In the genomic region with DNA sequence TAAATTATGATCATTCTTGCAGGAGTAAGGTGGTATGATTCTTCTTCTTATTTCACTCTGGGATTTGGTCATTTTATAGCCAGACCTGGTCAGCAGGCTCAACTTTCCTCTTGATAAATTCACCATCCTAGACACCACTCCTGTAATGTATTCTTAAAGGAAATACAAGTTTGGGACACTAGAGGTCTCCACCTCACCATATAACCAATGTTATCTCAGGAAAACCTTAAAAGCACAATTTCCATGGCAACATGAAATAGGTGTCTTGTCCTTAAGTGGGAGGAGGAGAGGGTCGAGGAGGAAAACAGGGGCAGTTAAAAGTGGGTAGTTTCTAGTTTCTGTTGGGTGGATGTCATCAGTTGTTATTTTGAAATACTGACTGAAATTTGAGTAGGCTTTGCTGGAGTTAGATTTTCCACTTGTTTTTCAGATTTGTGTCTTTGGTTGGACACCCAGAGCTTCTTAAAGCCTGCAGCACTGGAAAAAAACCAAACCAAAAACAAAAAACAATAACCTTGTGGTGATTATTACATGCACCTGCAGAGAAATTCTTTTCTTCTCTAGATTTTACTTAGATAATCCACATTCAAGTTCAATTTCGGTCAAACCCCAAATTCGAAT, we compare ENCODE assay signal across 8 cellular contexts.
DNase-seq lines count a peak whose midpoint lies in the region; ATAC-seq, FAIRE-seq and TF ChIP-seq lines count a peak whose summit lies in the region.

No MANE protein-coding gene starts in this region.

- no peak for TF ChIP-seq EP300 in H1 (IDR thresholded peaks at IDR 0.05; ENCODE audit: borderline replicate concordance in 1 of 2, low read depth in 2 of 2, low read length in 2 of 2)

- CTCF ChIA-PET in CD8-positive, alpha-beta T cell (lab: Charles Lee): interaction anchor here (0.8 to 4.7 kb wide), 16 partner anchors 9 to 270 kb away, joined by 3 to 65 read pairs (median 4); no protein-coding TSS in a partner anchor
- CTCF ChIA-PET in PC-9 (lab: Charles Lee) (interaction anchor here (0.6 to 1.1 kb wide), 3 partner anchors 134 to 484 kb away, joined by 3 to 8 read pairs (median 4); no protein-coding TSS in a partner anchor), H1 (lab: Charles Lee; ENCODE audit: partially characterized antibody) (interaction anchor here (0.8 to 2.4 kb wide), 14 partner anchors 11 to 261 kb away, joined by 3 to 11 read pairs (median 4); no protein-coding TSS in a partner anchor)
- CTCF ChIA-PET in activated CD4-positive, alpha-beta memory T cell treated with anti-CD3 and anti-CD28 coated beads, Interleukin-2, amount 10 ng/mL, durations not matched to agents 7 days and 5 days (lab: Charles Lee): interaction anchor here (0.7 to 2.3 kb wide), 8 partner anchors 165 to 263 kb away, joined by 3 to 9 read pairs (median 4); no protein-coding TSS in a partner anchor

- H3K9me3 Mint-ChIP-seq in CD8-positive, alpha-beta T cell: no peaks in the 10 kb centered on the region
- no peaks in the 10 kb centered on the region for H3K9me3 Mint-ChIP-seq in memory B cell
- no peaks in the 10 kb centered on the region for H3K9me3 Mint-ChIP-seq in activated CD4-positive, alpha-beta memory T cell treated with anti-CD3 and anti-CD28 coated beads, Interleukin-2, amount 10 ng/mL, durations not matched to agents 7 days and 5 days
- no peaks in the 10 kb centered on the region for H3K9me3 Mint-ChIP-seq in activated T-helper 2 cell treated with anti-CD3 and anti-CD28 coated beads, Interferon-gamma antibody, Interleukin-2, Interleukin-4, amounts not matched to agents 10 μg/mL and 5 μg/mL and 100 μg/mL, durations not matched to agents 14 hours and 24 hours and 36 hours

- no peaks in the 10 kb centered on the region for H3K4me1 ChIP-seq in CD8-positive, alpha-beta T cell (ENCODE audit: insufficient read depth, low read length)
- H3K4me1 ChIP-seq in PC-9 (replicated peaks; ENCODE audit: insufficient read depth): no peaks in the 10 kb centered on the region
- H3K4me1 ChIP-seq in H1 (replicated peaks in 1 of 4; ENCODE audit: control insufficient read depth in 3 of 4, insufficient read depth in 4 of 4, low read length in 3 of 4): no peaks in the 10 kb centered on the region; a peak in 1 of 7 replicates

- no peaks in the 10 kb centered on the region for H3K27me3 ChIP-seq in CD8-positive, alpha-beta T cell (ENCODE audit: insufficient read depth, low read length)
- H3K27me3 ChIP-seq in PC-9 (ENCODE audit: insufficient read depth, low read depth) (no peaks in the 10 kb centered on the region), H1 (replicated peaks in 1 of 4; ENCODE audit: control insufficient read depth in 3 of 4, extremely low read depth in 1 of 4, insufficient read depth in 3 of 4, low read length in 3 of 4) (no peaks in the 10 kb centered on the region)

- no peak overlapping the region for H3K27ac Mint-ChIP-seq in CD8-positive, alpha-beta T cell
- no peak overlapping the region for H3K27ac Mint-ChIP-seq in memory B cell
- H3K27ac Mint-ChIP-seq in activated CD4-positive, alpha-beta memory T cell treated with anti-CD3 and anti-CD28 coated beads, Interleukin-2, amount 10 ng/mL, durations not matched to agents 7 days and 5 days: no peak overlapping the region
- H3K27ac Mint-ChIP-seq in activated T-helper 2 cell treated with anti-CD3 and anti-CD28 coated beads, Interferon-gamma antibody, Interleukin-2, Interleukin-4, amounts not matched to agents 10 μg/mL and 5 μg/mL and 100 μg/mL, durations not matched to agents 14 hours and 24 hours and 36 hours: no peak overlapping the region

- DNase-seq in CD8-positive, alpha-beta T cell: no peak
- DNase-seq in H4 (ENCODE audit: low spot score) (peak; percentile 24), PC-9 (no peak), H1 (ENCODE audit: low read depth in 1 of 2, low spot score in 2 of 2) (no peak), memory B cell (ENCODE audit: low spot score in 2 of 2) (peak in 1 of 2 donors; percentile 41), T1000 (lab: John Stamatoyannopoulos, UW) (no peak)
- DNase-seq in activated CD4-positive, alpha-beta memory T cell treated with anti-CD3 and anti-CD28 coated beads, Interleukin-2, amount 10 ng/mL, durations not matched to agents 7 days and 5 days: no peak
- DNase-seq in activated T-helper 2 cell treated with anti-CD3 and anti-CD28 coated beads, Interferon-gamma antibody, Interleukin-2, Interleukin-4, amounts not matched to agents 10 μg/mL and 5 μg/mL and 100 μg/mL, durations not matched to agents 14 hours and 24 hours and 36 hours (ENCODE audit: low spot score): no peak

- no peak overlapping the region for H3K4me3 Mint-ChIP-seq in CD8-positive, alpha-beta T cell
- no peak overlapping the region for H3K4me3 Mint-ChIP-seq in memory B cell
- no peak overlapping the region for H3K4me3 Mint-ChIP-seq in activated CD4-positive, alpha-beta memory T cell treated with anti-CD3 and anti-CD28 coated beads, Interleukin-2, amount 10 ng/mL, durations not matched to agents 7 days and 5 days
- H3K4me3 Mint-ChIP-seq in activated T-helper 2 cell treated with anti-CD3 and anti-CD28 coated beads, Interferon-gamma antibody, Interleukin-2, Interleukin-4, amounts not matched to agents 10 μg/mL and 5 μg/mL and 100 μg/mL, durations not matched to agents 14 hours and 24 hours and 36 hours (ENCODE audit: low read depth): no peak overlapping the region

- H4K8ac ChIP-seq in H1 (ENCODE audit: extremely low read depth, insufficient read depth, low read length): no peak overlapping the region

- no peaks in the 10 kb centered on the region for H3K4me1 Mint-ChIP-seq in CD8-positive, alpha-beta T cell (ENCODE audit: low read depth)
- H3K4me1 Mint-ChIP-seq in memory B cell: no peaks in the 10 kb centered on the region
- H3K4me1 Mint-ChIP-seq in activated CD4-positive, alpha-beta memory T cell treated with anti-CD3 and anti-CD28 coated beads, Interleukin-2, amount 10 ng/mL, durations not matched to agents 7 days and 5 days: no peaks in the 10 kb centered on the region
- peaks cover 5% of the 10 kb centered on the region for H3K4me1 Mint-ChIP-seq in activated T-helper 2 cell treated with anti-CD3 and anti-CD28 coated beads, Interferon-gamma antibody, Interleukin-2, Interleukin-4, amounts not matched to agents 10 μg/mL and 5 μg/mL and 100 μg/mL, durations not matched to agents 14 hours and 24 hours and 36 hours (ENCODE audit: low read depth)

- H3K4me2 ChIP-seq in PC-9 (no peak overlapping the region), H1 (ENCODE audit: insufficient read depth in 1 of 2, low read depth in 2 of 2, low read length in 2 of 2) (no peak overlapping the region)

- no peak for TF ChIP-seq POLR2A in H1 (IDR thresholded peaks at IDR 0.05; ENCODE audit: control extremely low read depth in 1 of 2, low read depth in 2 of 2, low read length in 2 of 2)

- H3K36me3 Mint-ChIP-seq in CD8-positive, alpha-beta T cell: peaks cover 3% of the 10 kb centered on the region
- H3K36me3 Mint-ChIP-seq in memory B cell: no peaks in the 10 kb centered on the region
- H3K36me3 Mint-ChIP-seq in activated CD4-positive, alpha-beta memory T cell treated with anti-CD3 and anti-CD28 coated beads, Interleukin-2, amount 10 ng/mL, durations not matched to agents 7 days and 5 days (ENCODE audit: low read depth): peaks cover 6% of the 10 kb centered on the region
- peaks cover 4% of the 10 kb centered on the region for H3K36me3 Mint-ChIP-seq in activated T-helper 2 cell treated with anti-CD3 and anti-CD28 coated beads, Interferon-gamma antibody, Interleukin-2, Interleukin-4, amounts not matched to agents 10 μg/mL and 5 μg/mL and 100 μg/mL, durations not matched to agents 14 hours and 24 hours and 36 hours (ENCODE audit: low read depth)

- H2AFZ ChIP-seq in PC-9 (no peak overlapping the region), H1 (ENCODE audit: low read length) (no peak overlapping the region)

- no peak overlapping the region for H3K9ac ChIP-seq in H1 (replicated peaks in 1 of 4; ENCODE audit: extremely low read depth in 1 of 4, low read depth in 3 of 4, low read length in 3 of 4)

- no peak overlapping the region for H3K18ac ChIP-seq in H1 (ENCODE audit: extremely low read depth, low read length)

- no peak overlapping the region for H4K91ac ChIP-seq in H1 (replicated peaks; ENCODE audit: insufficient read length, low read length)

- H3K9me2 ChIP-seq in PC-9 (ENCODE audit: insufficient read depth): no peaks in the 10 kb centered on the region

- no peak overlapping the region for H3K4ac ChIP-seq in H1 (replicated peaks; ENCODE audit: insufficient read length, low read depth, low read length)

- H3K27ac ChIP-seq in CD8-positive, alpha-beta T cell (ENCODE audit: low read depth, low read length): no peak overlapping the region
- H3K27ac ChIP-seq in PC-9: no peak overlapping the region
- no peak overlapping the region for H3K27ac ChIP-seq in H1 (ENCODE audit: low read depth, low read length)

- no peaks in the 10 kb centered on the region for H4K20me1 ChIP-seq in PC-9 (ENCODE audit: insufficient read depth)
- no peaks in the 10 kb centered on the region for H4K20me1 ChIP-seq in H1 (replicated peaks in 1 of 2; ENCODE audit: control insufficient read depth in 1 of 2, insufficient read depth in 2 of 2, low read length in 2 of 2)

- peak overlapping the region; percentile 79; the same call in 1 of the 2 replicates for H2AK5ac ChIP-seq in H1 (ENCODE audit: low read depth, low read length)

- no peak overlapping the region for H2BK20ac ChIP-seq in H1 (ENCODE audit: low read length)

- no peaks in the 10 kb centered on the region for H3K79me1 ChIP-seq in H1 (ENCODE audit: low read depth, low read length)

- no peaks in the 10 kb centered on the region for H3K36me3 ChIP-seq in CD8-positive, alpha-beta T cell (ENCODE audit: insufficient read depth, low read length)
- no peaks in the 10 kb centered on the region for H3K36me3 ChIP-seq in PC-9 (ENCODE audit: low read depth)
- no peaks in the 10 kb centered on the region for H3K36me3 ChIP-seq in H1 (ENCODE audit: control insufficient read depth in 2 of 4, insufficient read depth in 4 of 4, low read length in 3 of 4)

- no peak overlapping the region for H3K56ac ChIP-seq in H1 (replicated peaks; ENCODE audit: insufficient read length, low read depth, low read length)

- no peaks in the 10 kb centered on the region for H3K27me3 Mint-ChIP-seq in CD8-positive, alpha-beta T cell (ENCODE audit: low read depth)
- peaks cover 9% of the 10 kb centered on the region for H3K27me3 Mint-ChIP-seq in memory B cell
- no peaks in the 10 kb centered on the region for H3K27me3 Mint-ChIP-seq in activated CD4-positive, alpha-beta memory T cell treated with anti-CD3 and anti-CD28 coated beads, Interleukin-2, amount 10 ng/mL, durations not matched to agents 7 days and 5 days
- no peaks in the 10 kb centered on the region for H3K27me3 Mint-ChIP-seq in activated T-helper 2 cell treated with anti-CD3 and anti-CD28 coated beads, Interferon-gamma antibody, Interleukin-2, Interleukin-4, amounts not matched to agents 10 μg/mL and 5 μg/mL and 100 μg/mL, durations not matched to agents 14 hours and 24 hours and 36 hours (ENCODE audit: low read depth)

- H4K5ac ChIP-seq in H1 (ENCODE audit: insufficient read length, low read depth, low read length): no peak overlapping the region

- no peak overlapping the region for H3K4me3 ChIP-seq in CD8-positive, alpha-beta T cell (ENCODE audit: low read depth, low read length)
- H3K4me3 ChIP-seq in PC-9 (no peak overlapping the region), H1 (ENCODE audit: extremely low read depth in 1 of 4, insufficient read depth in 2 of 4, low read depth in 3 of 4, low read length in 4 of 4) (no peak overlapping the region)

- peaks cover 2% of the 10 kb centered on the region; the same call in 1 of the 2 replicates for H3K23me2 ChIP-seq in H1 (ENCODE audit: low read depth, low read length)

- no peak overlapping the region for H2BK15ac ChIP-seq in H1 (ENCODE audit: low read length)

- TF ChIP-seq CTCF in CD8-positive, alpha-beta T cell (IDR thresholded peaks at IDR 0.05): peak; percentile 74
- TF ChIP-seq CTCF in PC-9 (conservative IDR thresholded peaks at IDR 0.05) (peak; percentile 72), H1 (IDR thresholded peaks at IDR 0.05; ENCODE audit: control extremely low read depth in 1 of 3, insufficient read depth in 1 of 3, low read depth in 1 of 3, low read length in 3 of 3) (peak in 2 of 3 experiments; percentile 65 to 69; a peak in 2 of 4 replicates)

- H2BK12ac ChIP-seq in H1 (ENCODE audit: low read depth, low read length): no peak overlapping the region

- no TSS peak for BruUV-seq in PC-9 (replicated peaks; lab: Mats Ljungman, UMichigan)

- peak; percentile 72 for ATAC-seq in CD8-positive, alpha-beta T cell
- ATAC-seq in memory B cell (ENCODE audit: low read depth): peak; percentile 60

- no peaks in the 10 kb centered on the region for H3K9me3 ChIP-seq in CD8-positive, alpha-beta T cell (ENCODE audit: low read length)
- no peaks in the 10 kb centered on the region for H3K9me3 ChIP-seq in PC-9 (ENCODE audit: insufficient read depth, low read depth)
- H3K9me3 ChIP-seq in H1 (ENCODE audit: insufficient read depth in 2 of 2, low read depth in 1 of 2, low read length in 1 of 2): no peaks in the 10 kb centered on the region

- H3K14ac ChIP-seq in H1 (ENCODE audit: insufficient read length): no peak overlapping the region

- POLR2A ChIA-PET in CD8-positive, alpha-beta T cell (lab: Charles Lee): interaction anchor here (0.7 kb wide), 1 partner anchor 249 kb away, joined by 4 read pairs; no protein-coding TSS in a partner anchor
- POLR2A ChIA-PET in PC-9 (lab: Charles Lee; ENCODE audit: unreplicated experiment) (no interaction called here), H1 (lab: Charles Lee; ENCODE audit: partially characterized antibody) (interaction anchor here (1.4 kb wide), 1 partner anchor 214 kb away, joined by 6 read pairs; a partner anchor contains a TSS)
- POLR2A ChIA-PET in activated CD4-positive, alpha-beta memory T cell treated with anti-CD3 and anti-CD28 coated beads, Interleukin-2, amount 10 ng/mL, durations not matched to agents 7 days and 5 days (lab: Charles Lee): interaction anchor here (1.1 kb wide), 1 partner anchor 226 kb away, joined by 3 read pairs; no protein-coding TSS in a partner anchor

- H2BK5ac ChIP-seq in H1 (ENCODE audit: low read depth, low read length): no peak overlapping the region

- intact Hi-C loops in CD8-positive, alpha-beta T cell (cut with DNase I, micrococcal nuclease): loop anchor here (1.0 to 10.0 kb wide), 8 partner anchors 28 to 1000 kb away; a partner anchor contains a TSS
- intact Hi-C loops in PC-9 (cut with micrococcal nuclease; ENCODE audit: unreplicated experiment): loop anchor here (1.0 to 2.0 kb wide), 2 partner anchors 249 to 1000 kb away; no protein-coding TSS in a partner anchor
- intact Hi-C loops in activated T-helper 2 cell treated with anti-CD3 and anti-CD28 coated beads, Interferon-gamma antibody, Interleukin-2, Interleukin-4, amounts not matched to agents 10 μg/mL and 5 μg/mL and 100 μg/mL, durations not matched to agents 14 hours and 24 hours and 36 hours (cut with micrococcal nuclease): loop anchor here (1.0 to 2.0 kb wide), 4 partner anchors 162 to 1000 kb away; no protein-coding TSS in a partner anchor

- FAIRE-seq in H1 (lab: Jason Lieb, UNC): peak; percentile 74

- H3F3A ChIP-seq in PC-9 (ENCODE audit: insufficient read depth, low read depth): no peaks in the 10 kb centered on the region

- H3K79me2 ChIP-seq in PC-9 (ENCODE audit: low read depth) (no peaks in the 10 kb centered on the region), H1 (ENCODE audit: control insufficient read depth in 1 of 2, insufficient read depth in 2 of 2, low read length in 2 of 2) (no peaks in the 10 kb centered on the region)

- TF ChIP-seq RAD21 in H1 (IDR thresholded peaks at IDR 0.05 in 1 of 2, conservative IDR thresholded peaks at IDR 0.05 in 1 of 2; ENCODE audit: low read depth in 2 of 2, low read length in 2 of 2): peak; percentile 87 to 88

- no peak overlapping the region for H2BK120ac ChIP-seq in H1 (replicated peaks; ENCODE audit: low read depth, low read length)

- WGBS in H1 (ENCODE audit: extremely low coverage in 1 of 2, insufficient coverage in 1 of 2, insufficient read length in 1 of 2, insufficient replicate concordance in 2 of 2, low coverage in 1 of 2, low lambda C conversion rate in 2 of 2, missing lambda C conversion rate in 1 of 2), 2 experiments: 73% methylated on average over 3 of the region's 3 CpGs; no CpG with 5 or more reads in 1 of the 2 experiments

- no peak overlapping the region for H3K23ac ChIP-seq in H1 (ENCODE audit: insufficient read length)
